10 cellular contexts compared by ENCODE assay signal in genomic region chr4:111064342-111064993, GRCh38.
DNase-seq lines count a peak whose midpoint lies in the region; TF ChIP-seq lines count a peak whose summit lies in the region.
"Had no signal": no experiment of that assay in that cellular context is flagged by ENCODE, and none has a peak within 500 bp of the region (broad histone marks: within the 10 kb centered on the region; RNA-seq: fewer than 3 reads in every experiment).

No MANE protein-coding gene starts in this region.

- no peak overlapping the region for H3K27ac ChIP-seq in H9 (ENCODE audit: insufficient read length, low read depth, low read length)
- no peak overlapping the region for H3K27ac ChIP-seq in effector memory CD4-positive, alpha-beta T cell (ENCODE audit: insufficient read depth, low read length, poor library complexity, severe bottlenecking)

- no peak overlapping the region for H3K4me3 Mint-ChIP-seq in H9

- in situ Hi-C loops in ACHN (cut with HindIII; ENCODE audit: low pct_ligation_motif_present, low pct_unique_long_range_greater_than_20kb, low sequenced_read_pairs): no loop called here

- DNase-seq in ACHN (peak; percentile 87), H9 (peak; percentile 39), NCI-H226 (peak; percentile 28), epithelial cell of proximal tubule (ENCODE audit: low read depth) (peak; percentile 88), C1 segment of cervical spinal cord (lab: John Stamatoyannopoulos, UW) (no peak), DMS114 treated with DMSO at 0.1 percent for 48 hours (lab: John Stamatoyannopoulos, UW; ENCODE audit: unreplicated experiment) (no peak)
- no peak for DNase-seq in stimulated activated CD4-positive, alpha-beta T cell treated with anti-CD3 and anti-CD28 coated beads, Interleukin-4, amount 100 ng/mL, for 24 hours
- no peak for DNase-seq in effector memory CD4-positive, alpha-beta T cell
- DNase-seq: BE2C, NCI-H774 had no signal

- H3K9me3 Mint-ChIP-seq in H9: no peaks in the 10 kb centered on the region

- H3K9me3 ChIP-seq in H9 (ENCODE audit: control insufficient read depth, low read depth, low read length): no peaks in the 10 kb centered on the region
- H3K9me3 ChIP-seq in effector memory CD4-positive, alpha-beta T cell (ENCODE audit: control insufficient read depth, low read length): no peaks in the 10 kb centered on the region
- H3K9me3 ChIP-seq: BE2C had no signal

- no peak overlapping the region for H3K18ac ChIP-seq in H9 (ENCODE audit: insufficient read length, low read depth, low read length)

- no peak overlapping the region for H4K5ac ChIP-seq in H9 (ENCODE audit: insufficient read length, low read depth, low read length)

- no peaks in the 10 kb centered on the region for H3K27me3 Mint-ChIP-seq in H9 (ENCODE audit: low read depth)

- H2BK15ac ChIP-seq in H9 (ENCODE audit: low read depth, low read length): no peak overlapping the region

- H2BK5ac ChIP-seq in H9 (ENCODE audit: insufficient read length, low read length): no peak overlapping the region

- no peak overlapping the region for H3K9ac ChIP-seq in H9 (ENCODE audit: extremely low read depth, insufficient read length, low read length)

- H3T11ph ChIP-seq in H9 (ENCODE audit: low read length): no peak overlapping the region

- no peak overlapping the region for H2AK5ac ChIP-seq in H9 (ENCODE audit: insufficient read length, low read length)

- H3K79me1 ChIP-seq in H9 (ENCODE audit: insufficient read depth, low read depth, low read length, poor library complexity, severe bottlenecking): no peaks in the 10 kb centered on the region

- WGBS in H9 (ENCODE audit: extremely low coverage, insufficient read length, low lambda C conversion rate): no CpG with 5 or more reads among the region's 4 CpGs

- no peak for TF ChIP-seq CTCF in H9 (conservative IDR thresholded peaks at IDR 0.05)
- TF ChIP-seq CTCF in epithelial cell of proximal tubule (conservative IDR thresholded peaks at IDR 0.05; ENCODE audit: low read depth, low read length): no peak

- no peak overlapping the region for H3K23ac ChIP-seq in H9 (ENCODE audit: insufficient read length, low read depth, low read length)

- H2BK20ac ChIP-seq in H9 (ENCODE audit: low read depth, low read length, poor library complexity, severe bottlenecking): no peak overlapping the region

- H3K4me2 ChIP-seq in H9 (ENCODE audit: insufficient read depth, insufficient read length, low read length): no peak overlapping the region

- H3K27me3 ChIP-seq in H9 (ENCODE audit: insufficient read depth, low read length): no peaks in the 10 kb centered on the region
- no peaks in the 10 kb centered on the region for H3K27me3 ChIP-seq in effector memory CD4-positive, alpha-beta T cell (replicated peaks; ENCODE audit: control insufficient read depth, insufficient read depth, low read length, poor library complexity, severe bottlenecking)
- H3K27me3 ChIP-seq: BE2C had no signal

- H3K56ac ChIP-seq in H9 (ENCODE audit: insufficient read length, low read depth, low read length): no peak overlapping the region

- peak overlapping the region in 1 of 3 experiments; percentile 50; a peak in 2 of 7 replicates for H3K27ac Mint-ChIP-seq in H9

- no peaks in the 10 kb centered on the region for H3K79me2 ChIP-seq in H9 (ENCODE audit: insufficient read depth, low read length)

- no peak overlapping the region for H3K14ac ChIP-seq in H9 (ENCODE audit: insufficient read depth, low read length)

- H3K36me3 Mint-ChIP-seq in H9 (ENCODE audit: insufficient read depth in 1 of 3, low read depth in 3 of 3): no peaks in the 10 kb centered on the region

- H2BK120ac ChIP-seq in H9 (ENCODE audit: low read depth, low read length, poor library complexity, severe bottlenecking): no peak overlapping the region

- H2AFZ ChIP-seq in H9 (ENCODE audit: low read length): no peak overlapping the region

- H2BK12ac ChIP-seq in H9 (ENCODE audit: insufficient read length, low read depth, low read length): no peak overlapping the region

- no peaks in the 10 kb centered on the region for H4K20me1 ChIP-seq in H9 (ENCODE audit: control insufficient read depth, insufficient read depth, insufficient read length)

- no peaks in the 10 kb centered on the region for H3K23me2 ChIP-seq in H9 (ENCODE audit: insufficient read length, low read depth, low read length, poor library complexity, severe bottlenecking)

- no peak overlapping the region for H4K91ac ChIP-seq in H9 (ENCODE audit: insufficient read length, low read depth, low read length)

- no peaks in the 10 kb centered on the region for H3K36me3 ChIP-seq in effector memory CD4-positive, alpha-beta T cell (ENCODE audit: control insufficient read depth, insufficient read depth, low read length)
- H3K36me3 ChIP-seq: BE2C had no signal

- no peak overlapping the region for H3K4me3 ChIP-seq in epithelial cell of proximal tubule (ENCODE audit: low read depth, low read length)
- no peak overlapping the region for H3K4me3 ChIP-seq in effector memory CD4-positive, alpha-beta T cell (ENCODE audit: insufficient read depth, low read depth, low read length, poor library complexity, severe bottlenecking)

- H4K8ac ChIP-seq in H9 (replicated peaks; ENCODE audit: insufficient read length, low read depth, low read length): no peak overlapping the region

- H3K4me1 Mint-ChIP-seq in H9: peaks cover 8 to 14% of the 10 kb centered on the region in 2 experiments

- peaks cover 2% of the 10 kb centered on the region; the same call in 1 of the 2 replicates for H3K4me1 ChIP-seq in H9 (ENCODE audit: insufficient read depth, low read length)
- H3K4me1 ChIP-seq in effector memory CD4-positive, alpha-beta T cell (ENCODE audit: control insufficient read depth, insufficient read depth, low read length, poor library complexity, severe bottlenecking): no peaks in the 10 kb centered on the region
- H3K4me1 ChIP-seq: BE2C had no signal

- no peak overlapping the region for H3K4ac ChIP-seq in H9 (ENCODE audit: low read depth, low read length)

Comparison
In these comparisons a context has a peak if more than half of its experiments do, and no peak if none do; other contexts are left out.
1. DNase-seq: peak in ACHN (single experiment), H9 (single experiment), NCI-H226 (single experiment) and epithelial cell of proximal tubule (single experiment); none in stimulated activated CD4-positive, alpha-beta T cell treated with anti-CD3 and anti-CD28 coated beads, Interleukin-4, amount 100 ng/mL, for 24 hours (single experiment), C1 segment of cervical spinal cord (0 of 14), effector memory CD4-positive, alpha-beta T cell (0 of 3) and DMS114 treated with DMSO at 0.1 percent for 48 hours (single experiment).